8 cellular contexts compared by ENCODE assay signal in genomic region chr11:723120-723883, GRCh38. TPM values are rescaled to one million over a fixed set of nuclear protein-coding genes. Genes with fewer than 3 reads are reported as not detected.
DNase-seq lines count a peak whose midpoint lies in the region; ATAC-seq and TF ChIP-seq lines count a peak whose summit lies in the region.

No MANE protein-coding gene starts in this region.

- peaks cover 64% of the 10 kb centered on the region for H3K27me3 Mint-ChIP-seq in activated naive CD4-positive, alpha-beta T cell treated with anti-CD3 and anti-CD28 coated beads, Interleukin-2, amount 10 ng/mL, durations not matched to agents 7 days and 5 days

- peaks cover 36% of the 10 kb centered on the region for H3K4me1 Mint-ChIP-seq in activated naive CD4-positive, alpha-beta T cell treated with anti-CD3 and anti-CD28 coated beads, Interleukin-2, amount 10 ng/mL, durations not matched to agents 7 days and 5 days

- ATAC-seq in left ventricle myocardium superior (no peak), GM21528 (IDR thresholded peaks at IDR 0.05; ENCODE audit: low FRiP score, unreplicated experiment) (no peak), HG03159 (IDR thresholded peaks at IDR 0.05; ENCODE audit: unreplicated experiment) (no peak)

- H3K36me3 Mint-ChIP-seq in activated naive CD4-positive, alpha-beta T cell treated with anti-CD3 and anti-CD28 coated beads, Interleukin-2, amount 10 ng/mL, durations not matched to agents 7 days and 5 days: no peaks in the 10 kb centered on the region

- CTCF ChIA-PET in activated naive CD4-positive, alpha-beta T cell treated with anti-CD3 and anti-CD28 coated beads, Interleukin-2, amount 10 ng/mL, durations not matched to agents 7 days and 5 days (lab: Charles Lee): interaction anchor here (0.7 to 5.6 kb wide), 18 partner anchors 8 to 172 kb away, joined by 3 to 42 read pairs (median 4); partner anchors contain the start of genes DEAF1, LMNTD2 and TMEM80

- intact Hi-C loops in left ventricle myocardium superior (cut with micrococcal nuclease): no loop called here

- DNase-seq in AG08396 (ENCODE audit: low spot score): peak; percentile 73
- DNase-seq in GM12865 (ENCODE audit: low read depth): peak; percentile 78
- DNase-seq in NCI-H748 (lab: John Stamatoyannopoulos, UW; ENCODE audit: unreplicated experiment): peak; percentile 57
- DNase-seq in activated naive CD4-positive, alpha-beta T cell treated with anti-CD3 and anti-CD28 coated beads, Interleukin-2, amount 10 ng/mL, durations not matched to agents 7 days and 5 days: peak; percentile 78
- DNase-seq in left ventricle myocardium superior: peak; percentile 58
- peak; percentile 42 for DNase-seq in stimulated activated CD8-positive, alpha-beta memory T cell treated with anti-CD3 and anti-CD28 coated beads, Interleukin-12 subunit alpha, Interleukin-12 subunit beta, amount 100 ng/mL, for 1 hour (ENCODE audit: low read depth)

- peak; percentile 51 for TF ChIP-seq CTCF in GM12865 (IDR thresholded peaks at IDR 0.05; ENCODE audit: insufficient read depth, low read depth, low read length, missing control alignments)

- no peak overlapping the region for H3K4me3 ChIP-seq in GM12865 (ENCODE audit: low read depth, low read length)

- H3K27ac Mint-ChIP-seq in activated naive CD4-positive, alpha-beta T cell treated with anti-CD3 and anti-CD28 coated beads, Interleukin-2, amount 10 ng/mL, durations not matched to agents 7 days and 5 days: peak overlapping the region; percentile 16

- H3K9me3 Mint-ChIP-seq in activated naive CD4-positive, alpha-beta T cell treated with anti-CD3 and anti-CD28 coated beads, Interleukin-2, amount 10 ng/mL, durations not matched to agents 7 days and 5 days: no peaks in the 10 kb centered on the region

- H3K4me3 Mint-ChIP-seq in activated naive CD4-positive, alpha-beta T cell treated with anti-CD3 and anti-CD28 coated beads, Interleukin-2, amount 10 ng/mL, durations not matched to agents 7 days and 5 days: peak overlapping the region; percentile 65

RNA-seq across cellular contexts. Expression of gene EPS8L2, which starts 17.3 kb away (rescaled TPM):
- 3.3 TPM for total RNA-seq in left ventricle myocardium superior

RNA-seq across cellular contexts. Expression of gene TALDO1, which starts 24.0 kb away (rescaled TPM):
- total RNA-seq in left ventricle myocardium superior: 103 TPM

RNA-seq across cellular contexts. Expression of gene TMEM80, which starts 27.7 kb away (rescaled TPM):
- total RNA-seq in left ventricle myocardium superior: 9.0 TPM

RNA-seq across cellular contexts. Expression of gene DEAF1, which starts 28.3 kb away (rescaled TPM):
- 15.9 TPM for total RNA-seq in left ventricle myocardium superior

RNA-seq across cellular contexts. Expression of gene GATD1, which starts 54.0 kb away (rescaled TPM):
- total RNA-seq in left ventricle myocardium superior: 23.1 TPM
